23 cellular contexts compared by ENCODE assay signal in the genomic region with DNA sequence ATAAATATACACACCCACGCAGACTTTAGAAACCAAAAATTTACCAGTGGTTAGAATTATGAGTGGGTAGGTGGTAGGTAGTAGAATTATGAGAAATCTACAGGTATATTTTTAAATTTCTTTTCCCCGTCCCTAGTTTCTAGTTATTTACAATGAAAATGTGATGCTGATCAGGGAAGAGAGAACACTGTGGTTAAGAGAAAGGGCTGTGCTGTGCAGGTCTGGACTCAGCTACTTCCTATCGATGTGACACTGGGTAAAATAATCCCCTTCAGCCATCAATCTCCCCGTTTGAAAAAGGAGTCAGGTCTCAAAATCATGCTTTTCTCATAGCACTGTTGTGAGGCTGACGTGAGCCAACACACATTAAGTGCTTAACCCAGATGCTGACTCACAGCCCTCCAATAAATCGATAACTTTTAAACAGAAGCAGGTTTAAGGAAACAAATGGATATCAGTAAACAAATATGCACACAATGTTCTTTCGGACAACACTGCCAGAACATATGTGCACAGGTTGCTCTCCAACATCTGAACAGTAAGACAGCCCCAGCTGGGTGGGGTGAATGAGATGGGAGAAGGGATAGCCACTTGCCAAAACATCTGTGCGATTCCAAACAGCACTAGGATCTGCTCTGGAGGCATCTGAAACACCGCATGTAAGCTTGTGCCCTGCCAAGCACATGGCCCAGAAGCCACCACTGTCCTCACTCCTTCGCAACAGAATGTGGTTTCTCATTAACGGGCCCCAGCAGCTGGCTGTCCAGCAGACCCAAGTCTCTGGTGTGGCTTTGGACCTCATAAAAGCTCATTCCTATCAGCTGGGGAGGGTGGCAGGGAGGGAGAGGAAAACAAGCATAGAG.
DNase-seq lines count a peak whose midpoint lies in the region; ATAC-seq, FAIRE-seq and TF ChIP-seq lines count a peak whose summit lies in the region.
"Had no signal": no experiment of that assay in that cellular context is flagged by ENCODE, and none has a peak within 500 bp of the region (broad histone marks: within the 10 kb centered on the region; RNA-seq: fewer than 3 reads in every experiment).

No MANE protein-coding gene starts in this region.

- intact Hi-C loops in pancreas (cut with DNase I) (no loop called here), sciatic nerve (cut with DNase I) (no loop called here)

- H3K27ac ChIP-seq in pancreas = peak overlapping the region in 1 of 4 donors; percentile 17
- H3K27ac ChIP-seq: C4-2B, lower lobe of right lung, prostate gland, tibial nerve had no signal

- H3K36me3 Mint-ChIP-seq in brain (no peaks in the 10 kb centered on the region), WTC11 (no peaks in the 10 kb centered on the region)
- H3K36me3 Mint-ChIP-seq in activated T-helper 17 cell treated with anti-CD3 and anti-CD28 coated beads, Interleukin-2, amount 50 U/mL, for 72 hours (ENCODE audit: low read depth) = no peaks in the 10 kb centered on the region
- H3K36me3 Mint-ChIP-seq: activated naive CD4-positive, alpha-beta T cell treated with anti-CD3 and anti-CD28 coated beads, Interleukin-2, amount 10 ng/mL, durations not matched to agents 7 days and 5 days; naive thymus-derived CD8-positive, alpha-beta T cell had no signal

- FAIRE-seq in pancreas (lab: Jason Lieb, UNC) = no peak
- FAIRE-seq: GM19239 had no signal

- CTCF ChIA-PET in WTC11 (lab: Charles Lee) = no interaction called here

- no peaks in the 10 kb centered on the region for H3K9me3 ChIP-seq in pancreas
- H3K9me3 ChIP-seq: lower lobe of right lung, prostate gland, tibial nerve had no signal

- H3K4me3 Mint-ChIP-seq in brain = no peak overlapping the region
- H3K4me3 Mint-ChIP-seq in WTC11 = no peak overlapping the region
- H3K4me3 Mint-ChIP-seq in activated T-helper 17 cell treated with anti-CD3 and anti-CD28 coated beads, Interleukin-2, amount 50 U/mL, for 72 hours = no peak overlapping the region
- H3K4me3 Mint-ChIP-seq: activated naive CD4-positive, alpha-beta T cell treated with anti-CD3 and anti-CD28 coated beads, Interleukin-2, amount 10 ng/mL, durations not matched to agents 7 days and 5 days; naive thymus-derived CD8-positive, alpha-beta T cell had no signal

- no peaks in the 10 kb centered on the region for H3K27me3 ChIP-seq in pancreas
- H3K27me3 ChIP-seq: tibial nerve had no signal

- POLR2A ChIA-PET in WTC11 (lab: Charles Lee) = no interaction called here

- H3K27ac Mint-ChIP-seq in brain = peak overlapping the region in 3 of 5 experiments; percentile 48 to 76 (median 60)
- H3K27ac Mint-ChIP-seq in WTC11 = no peak overlapping the region
- H3K27ac Mint-ChIP-seq in activated T-helper 17 cell treated with anti-CD3 and anti-CD28 coated beads, Interleukin-2, amount 50 U/mL, for 72 hours = no peak overlapping the region
- H3K27ac Mint-ChIP-seq: activated naive CD4-positive, alpha-beta T cell treated with anti-CD3 and anti-CD28 coated beads, Interleukin-2, amount 10 ng/mL, durations not matched to agents 7 days and 5 days; naive thymus-derived CD8-positive, alpha-beta T cell had no signal

- H3K27me3 Mint-ChIP-seq in brain (no peaks in the 10 kb centered on the region), WTC11 (ENCODE audit: low read depth) (no peaks in the 10 kb centered on the region)
- H3K27me3 Mint-ChIP-seq in activated T-helper 17 cell treated with anti-CD3 and anti-CD28 coated beads, Interleukin-2, amount 50 U/mL, for 72 hours = peaks cover 3% of the 10 kb centered on the region

- WGBS in pancreas, 2 donors = 21 to 24% methylated on average over 11 of the region's 11 CpGs

- peaks cover 13% of the 10 kb centered on the region in 3 donors for H3K4me1 ChIP-seq in pancreas
- H3K4me1 ChIP-seq: lower lobe of right lung, prostate gland, tibial nerve had no signal

- H3K4me1 Mint-ChIP-seq in brain = peaks cover 34% of the 10 kb centered on the region
- H3K4me1 Mint-ChIP-seq in WTC11 = peaks cover 2% of the 10 kb centered on the region; the same call in 1 of the 2 replicates
- H3K4me1 Mint-ChIP-seq in activated T-helper 17 cell treated with anti-CD3 and anti-CD28 coated beads, Interleukin-2, amount 50 U/mL, for 72 hours = no peaks in the 10 kb centered on the region
- H3K4me1 Mint-ChIP-seq: activated naive CD4-positive, alpha-beta T cell treated with anti-CD3 and anti-CD28 coated beads, Interleukin-2, amount 10 ng/mL, durations not matched to agents 7 days and 5 days; naive thymus-derived CD8-positive, alpha-beta T cell had no signal

- peak; percentile 34 for ATAC-seq in HG02610 (IDR thresholded peaks at IDR 0.05; ENCODE audit: unreplicated experiment)
- ATAC-seq in pancreas = peak; percentile 85 to 92 (median 89)
- ATAC-seq in WTC11 = no peak
- ATAC-seq in sciatic nerve = no peak
- no peak for ATAC-seq in activated T-helper 17 cell treated with anti-CD3 and anti-CD28 coated beads, Interleukin-2, amount 50 U/mL, for 72 hours (replicated peaks)
- ATAC-seq: HCT116; lower lobe of right lung; naive thymus-derived CD8-positive, alpha-beta T cell had no signal

- DNase-seq in NCI-H146 (lab: John Stamatoyannopoulos, UW) (peak; percentile 31), NCI-H146 treated with DMSO at 0.1 percent for 48 hours (lab: John Stamatoyannopoulos, UW; ENCODE audit: unreplicated experiment) (no peak), pancreas (peak in 3 of 6 donors; percentile 17 to 53 (median 27)), WTC11 (ENCODE audit: low spot score) (no peak), sciatic nerve (ENCODE audit: low spot score) (no peak)
- DNase-seq: 8988T; activated naive CD4-positive, alpha-beta T cell treated with anti-CD3 and anti-CD28 coated beads, Interleukin-2, amount 10 ng/mL, durations not matched to agents 7 days and 5 days; cortex of kidney; DMS79 treated with DMSO at 0.1 percent for 48 hours; lower lobe of right lung; naive thymus-derived CD8-positive, alpha-beta T cell; NCI-H2029 treated with DMSO at 0.1 percent for 48 hours; RPMI8226; stimulated activated naive CD4-positive, alpha-beta T cell; SW 1271 had no signal

- H3K9me3 Mint-ChIP-seq in brain = no peaks in the 10 kb centered on the region
- no peaks in the 10 kb centered on the region for H3K9me3 Mint-ChIP-seq in WTC11
- H3K9me3 Mint-ChIP-seq in activated T-helper 17 cell treated with anti-CD3 and anti-CD28 coated beads, Interleukin-2, amount 50 U/mL, for 72 hours = no peaks in the 10 kb centered on the region
- H3K9me3 Mint-ChIP-seq: activated naive CD4-positive, alpha-beta T cell treated with anti-CD3 and anti-CD28 coated beads, Interleukin-2, amount 10 ng/mL, durations not matched to agents 7 days and 5 days had no signal

- H3K36me3 ChIP-seq in pancreas = no peaks in the 10 kb centered on the region
- H3K36me3 ChIP-seq: lower lobe of right lung, prostate gland, tibial nerve had no signal

- no peak overlapping the region for H3K4me3 ChIP-seq in pancreas
- H3K4me3 ChIP-seq: lower lobe of right lung, prostate gland, tibial nerve had no signal

- TF ChIP-seq CTCF in brain (conservative IDR thresholded peaks at IDR 0.05) (no peak), pancreas (IDR thresholded peaks at IDR 0.05) (no peak), WTC11 (IDR thresholded peaks at IDR 0.05) (no peak)

TF ChIP-seq in WTC11, 78 proteins besides CTCF, POLR2A, EP300 and RAD21:
- TF ChIP-seq SP1 (CRISPR knock-in tag; conservative IDR thresholded peaks at IDR 0.05) (no peak), GABPB1 (CRISPR knock-in tag; IDR thresholded peaks at IDR 0.05) (no peak), ZNF416 (CRISPR knock-in tag; IDR thresholded peaks at IDR 0.05) (no peak), FOXP1 (CRISPR knock-in tag; IDR thresholded peaks at IDR 0.05; ENCODE audit: borderline replicate concordance) (no peak), CBFB (CRISPR knock-in tag; IDR thresholded peaks at IDR 0.05; ENCODE audit: low read depth) (no peak), SMAD4 (CRISPR knock-in tag; IDR thresholded peaks at IDR 0.05) (no peak), NFE2L1 (CRISPR knock-in tag; IDR thresholded peaks at IDR 0.05) (no peak), MYBL2 (CRISPR knock-in tag; IDR thresholded peaks at IDR 0.05) (no peak), ZNF263 (CRISPR knock-in tag; IDR thresholded peaks at IDR 0.05; ENCODE audit: low read depth) (no peak), ZNF232 (CRISPR knock-in tag; IDR thresholded peaks at IDR 0.05) (no peak), IRF2 (CRISPR knock-in tag; IDR thresholded peaks at IDR 0.05; ENCODE audit: borderline replicate concordance, low read depth) (no peak), FOXK1 (CRISPR knock-in tag; IDR thresholded peaks at IDR 0.05) (no peak)
- TF ChIP-seq, protein P1, sequence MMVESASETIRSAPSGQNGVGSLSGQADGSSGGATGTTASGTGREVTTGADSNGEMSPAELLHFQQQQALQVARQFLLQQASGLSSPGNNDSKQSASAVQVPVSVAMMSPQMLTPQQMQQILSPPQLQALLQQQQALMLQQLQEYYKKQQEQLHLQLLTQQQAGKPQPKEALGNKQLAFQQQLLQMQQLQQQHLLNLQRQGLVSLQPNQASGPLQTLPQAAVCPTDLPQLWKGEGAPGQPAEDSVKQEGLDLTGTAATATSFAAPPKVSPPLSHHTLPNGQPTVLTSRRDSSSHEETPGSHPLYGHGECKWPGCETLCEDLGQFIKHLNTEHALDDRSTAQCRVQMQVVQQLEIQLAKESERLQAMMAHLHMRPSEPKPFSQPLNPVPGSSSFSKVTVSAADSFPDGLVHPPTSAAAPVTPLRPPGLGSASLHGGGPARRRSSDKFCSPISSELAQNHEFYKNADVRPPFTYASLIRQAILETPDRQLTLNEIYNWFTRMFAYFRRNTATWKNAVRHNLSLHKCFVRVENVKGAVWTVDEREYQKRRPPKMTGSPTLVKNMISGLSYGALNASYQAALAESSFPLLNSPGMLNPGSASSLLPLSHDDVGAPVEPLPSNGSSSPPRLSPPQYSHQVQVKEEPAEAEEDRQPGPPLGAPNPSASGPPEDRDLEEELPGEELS (CRISPR knock-in tag; IDR thresholded peaks at IDR 0.05) = no peak
- TF ChIP-seq, protein P2, sequence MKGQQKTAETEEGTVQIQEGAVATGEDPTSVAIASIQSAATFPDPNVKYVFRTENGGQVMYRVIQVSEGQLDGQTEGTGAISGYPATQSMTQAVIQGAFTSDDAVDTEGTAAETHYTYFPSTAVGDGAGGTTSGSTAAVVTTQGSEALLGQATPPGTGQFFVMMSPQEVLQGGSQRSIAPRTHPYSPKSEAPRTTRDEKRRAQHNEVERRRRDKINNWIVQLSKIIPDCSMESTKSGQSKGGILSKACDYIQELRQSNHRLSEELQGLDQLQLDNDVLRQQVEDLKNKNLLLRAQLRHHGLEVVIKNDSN (CRISPR knock-in tag; IDR thresholded peaks at IDR 0.05) = no peak

Comparison
In these comparisons a context has a peak if more than half of its experiments do, and no peak if none do; other contexts are left out.
1. ATAC-seq: peak in HG02610 (single experiment) and pancreas (4 of 4); none in WTC11 (single experiment), sciatic nerve (single experiment) and activated T-helper 17 cell treated with anti-CD3 and anti-CD28 coated beads, Interleukin-2, amount 50 U/mL, for 72 hours (single experiment).
2. H3K27ac Mint-ChIP-seq: peak in brain (3 of 5); none in WTC11 (single experiment) and activated T-helper 17 cell treated with anti-CD3 and anti-CD28 coated beads, Interleukin-2, amount 50 U/mL, for 72 hours (single experiment).